Comparison of ENCODE assay signal across 1 cellular context in genomic region chr20:325043-325888, GRCh38.
A peak's percentile ranks its signal among the peaks of the same experiment; 100 is the strongest.
TF ChIP-seq lines count a peak whose summit lies in the region.

SOX12 (plus strand) TSS chr20:325552; CDS start chr20:325925, 373 bp downstream.

TF ChIP-seq in H1, 55 proteins besides CTCF, POLR2A, EP300 and RAD21:
- TF ChIP-seq SP1 (IDR thresholded peaks at IDR 0.05; ENCODE audit: low read depth, low read length) (no peak), POLR2AphosphoS5 (IDR thresholded peaks at IDR 0.05; ENCODE audit: low read depth, low read length) (peak; percentile 68), HDAC2 (IDR thresholded peaks at IDR 0.05; ENCODE audit: borderline replicate concordance in 1 of 2, low read depth in 2 of 2, low read length in 2 of 2) (0 out of 4 replicates have a peak, but pooled peaks of 1 of the 2 experiments have one; percentile 1), PHF8 (conservative IDR thresholded peaks at IDR 0.05; ENCODE audit: low read depth, low read length) (peak; percentile 76), NRF1 (IDR thresholded peaks at IDR 0.05; ENCODE audit: low read depth, low read length) (no peak), TAF7 (optimal IDR thresholded peaks at IDR 0.05; ENCODE audit: borderline replicate concordance, low read depth, low read length) (peak; percentile 26), TBP (IDR thresholded peaks at IDR 0.05; ENCODE audit: low read depth, low read length) (peak; percentile 78), GTF2F1 (IDR thresholded peaks at IDR 0.05; ENCODE audit: borderline replicate concordance, low read depth, low read length) (no peak), TCF12 (IDR thresholded peaks at IDR 0.05; ENCODE audit: low read depth, low read length) (no peak), BACH1 (IDR thresholded peaks at IDR 0.05; ENCODE audit: low read length) (peak; percentile 52; the same call in 1 of the 2 replicates), RBBP5 (IDR thresholded peaks at IDR 0.05; ENCODE audit: borderline replicate concordance, low read depth, low read length) (peak; percentile 45; the same call in 1 of the 2 replicates), KDM4A (IDR thresholded peaks at IDR 0.05; ENCODE audit: low read depth, low read length, severe bottlenecking) (peak; percentile 39), CBX8 (IDR thresholded peaks at IDR 0.05; ENCODE audit: borderline replicate concordance, low read depth, low read length) (no peak), CBX5 (IDR thresholded peaks at IDR 0.05; ENCODE audit: low read depth, low read length) (no peak), EGR1 (IDR thresholded peaks at IDR 0.05; ENCODE audit: borderline replicate concordance, low read depth, low read length) (0 out of 2 replicates have a peak, but pooled peaks have one; percentile 33), RFX5 (IDR thresholded peaks at IDR 0.05; ENCODE audit: borderline replicate concordance, low read depth, low read length) (peak; percentile 97), NANOG (IDR thresholded peaks at IDR 0.05; ENCODE audit: insufficient read depth, low read depth, low read length, poor library complexity, severe bottlenecking) (no peak), RXRA (IDR thresholded peaks at IDR 0.05; ENCODE audit: insufficient read depth, low read depth, low read length) (no peak), FOSL1 (IDR thresholded peaks at IDR 0.05; ENCODE audit: insufficient read depth, low read depth, low read length) (peak; percentile 51; the same call in 1 of the 2 replicates), BCL11A (IDR thresholded peaks at IDR 0.05; ENCODE audit: low read depth in 2 of 2, low read length in 2 of 2) (no peak), EZH2 (IDR thresholded peaks at IDR 0.05; ENCODE audit: low read depth, low read length, severe bottlenecking) (no peak), TEAD4 (IDR thresholded peaks at IDR 0.05; ENCODE audit: low read depth, low read length) (no peak), YY1 (IDR thresholded peaks at IDR 0.05; ENCODE audit: low read depth, low read length) (no peak), HDAC6 (IDR thresholded peaks at IDR 0.05; ENCODE audit: low read depth, low read length) (no peak), CHD1 (IDR thresholded peaks at IDR 0.05; ENCODE audit: low read depth, low read length) (no peak), CREB1 (IDR thresholded peaks at IDR 0.05) (peak; percentile 95), RNF2 (IDR thresholded peaks at IDR 0.05; ENCODE audit: borderline replicate concordance, low read depth, low read length, missing control alignments, poor library complexity, severe bottlenecking) (no peak), SIN3A (conservative IDR thresholded peaks at IDR 0.05 in 1 of 2, IDR thresholded peaks at IDR 0.05 in 1 of 2; ENCODE audit: low read depth in 1 of 2, low read length in 2 of 2) (0 out of 4 replicates have a peak, but pooled peaks of 1 of the 2 experiments have one; percentile 50), SP2 (IDR thresholded peaks at IDR 0.05; ENCODE audit: low read length) (no peak), CHD2 (IDR thresholded peaks at IDR 0.05; ENCODE audit: low read length) (no peak), TAF1 (IDR thresholded peaks at IDR 0.05; ENCODE audit: low read depth, low read length) (peak; percentile 68), CEBPB (IDR thresholded peaks at IDR 0.05; ENCODE audit: low read depth, low read length) (no peak)
- TF ChIP-seq, protein P1, sequence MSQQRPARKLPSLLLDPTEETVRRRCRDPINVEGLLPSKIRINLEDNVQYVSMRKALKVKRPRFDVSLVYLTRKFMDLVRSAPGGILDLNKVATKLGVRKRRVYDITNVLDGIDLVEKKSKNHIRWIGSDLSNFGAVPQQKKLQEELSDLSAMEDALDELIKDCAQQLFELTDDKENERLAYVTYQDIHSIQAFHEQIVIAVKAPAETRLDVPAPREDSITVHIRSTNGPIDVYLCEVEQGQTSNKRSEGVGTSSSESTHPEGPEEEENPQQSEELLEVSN (IDR thresholded peaks at IDR 0.05) = no peak
- TF ChIP-seq, protein P2, sequence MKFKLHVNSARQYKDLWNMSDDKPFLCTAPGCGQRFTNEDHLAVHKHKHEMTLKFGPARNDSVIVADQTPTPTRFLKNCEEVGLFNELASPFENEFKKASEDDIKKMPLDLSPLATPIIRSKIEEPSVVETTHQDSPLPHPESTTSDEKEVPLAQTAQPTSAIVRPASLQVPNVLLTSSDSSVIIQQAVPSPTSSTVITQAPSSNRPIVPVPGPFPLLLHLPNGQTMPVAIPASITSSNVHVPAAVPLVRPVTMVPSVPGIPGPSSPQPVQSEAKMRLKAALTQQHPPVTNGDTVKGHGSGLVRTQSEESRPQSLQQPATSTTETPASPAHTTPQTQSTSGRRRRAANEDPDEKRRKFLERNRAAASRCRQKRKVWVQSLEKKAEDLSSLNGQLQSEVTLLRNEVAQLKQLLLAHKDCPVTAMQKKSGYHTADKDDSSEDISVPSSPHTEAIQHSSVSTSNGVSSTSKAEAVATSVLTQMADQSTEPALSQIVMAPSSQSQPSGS (IDR thresholded peaks at IDR 0.05; ENCODE audit: low read length) = no peak
- TF ChIP-seq, protein P3, sequence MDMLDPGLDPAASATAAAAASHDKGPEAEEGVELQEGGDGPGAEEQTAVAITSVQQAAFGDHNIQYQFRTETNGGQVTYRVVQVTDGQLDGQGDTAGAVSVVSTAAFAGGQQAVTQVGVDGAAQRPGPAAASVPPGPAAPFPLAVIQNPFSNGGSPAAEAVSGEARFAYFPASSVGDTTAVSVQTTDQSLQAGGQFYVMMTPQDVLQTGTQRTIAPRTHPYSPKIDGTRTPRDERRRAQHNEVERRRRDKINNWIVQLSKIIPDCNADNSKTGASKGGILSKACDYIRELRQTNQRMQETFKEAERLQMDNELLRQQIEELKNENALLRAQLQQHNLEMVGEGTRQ (IDR thresholded peaks at IDR 0.05; ENCODE audit: low read length) = no peak
